1 cellular context compared by ENCODE assay signal in the genomic region with DNA sequence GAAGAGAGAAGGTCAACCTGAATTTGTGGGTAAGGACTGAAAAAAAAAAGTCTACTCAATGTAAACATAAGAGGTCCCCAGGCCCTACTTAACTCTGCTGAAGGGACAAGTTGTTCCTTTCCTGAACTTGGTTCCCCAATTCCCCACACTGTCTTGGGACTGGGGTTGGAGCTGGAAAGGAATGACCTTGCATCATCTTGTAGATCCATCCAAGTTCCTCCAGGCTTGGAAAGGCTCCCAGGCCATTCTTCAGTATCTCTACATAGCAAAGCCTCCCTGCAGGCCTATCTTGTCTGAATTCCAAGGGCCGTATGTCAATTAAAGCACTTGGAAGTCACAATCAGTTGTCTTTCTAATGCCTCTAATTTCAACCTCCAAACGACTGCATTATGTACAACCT.
TF ChIP-seq lines count a peak whose summit lies in the region.

No MANE protein-coding gene starts in this region.

TF ChIP-seq in GM23338, 12 proteins besides CTCF, POLR2A, EP300 and RAD21 (continued from another document):
- TF ChIP-seq, protein P1, sequence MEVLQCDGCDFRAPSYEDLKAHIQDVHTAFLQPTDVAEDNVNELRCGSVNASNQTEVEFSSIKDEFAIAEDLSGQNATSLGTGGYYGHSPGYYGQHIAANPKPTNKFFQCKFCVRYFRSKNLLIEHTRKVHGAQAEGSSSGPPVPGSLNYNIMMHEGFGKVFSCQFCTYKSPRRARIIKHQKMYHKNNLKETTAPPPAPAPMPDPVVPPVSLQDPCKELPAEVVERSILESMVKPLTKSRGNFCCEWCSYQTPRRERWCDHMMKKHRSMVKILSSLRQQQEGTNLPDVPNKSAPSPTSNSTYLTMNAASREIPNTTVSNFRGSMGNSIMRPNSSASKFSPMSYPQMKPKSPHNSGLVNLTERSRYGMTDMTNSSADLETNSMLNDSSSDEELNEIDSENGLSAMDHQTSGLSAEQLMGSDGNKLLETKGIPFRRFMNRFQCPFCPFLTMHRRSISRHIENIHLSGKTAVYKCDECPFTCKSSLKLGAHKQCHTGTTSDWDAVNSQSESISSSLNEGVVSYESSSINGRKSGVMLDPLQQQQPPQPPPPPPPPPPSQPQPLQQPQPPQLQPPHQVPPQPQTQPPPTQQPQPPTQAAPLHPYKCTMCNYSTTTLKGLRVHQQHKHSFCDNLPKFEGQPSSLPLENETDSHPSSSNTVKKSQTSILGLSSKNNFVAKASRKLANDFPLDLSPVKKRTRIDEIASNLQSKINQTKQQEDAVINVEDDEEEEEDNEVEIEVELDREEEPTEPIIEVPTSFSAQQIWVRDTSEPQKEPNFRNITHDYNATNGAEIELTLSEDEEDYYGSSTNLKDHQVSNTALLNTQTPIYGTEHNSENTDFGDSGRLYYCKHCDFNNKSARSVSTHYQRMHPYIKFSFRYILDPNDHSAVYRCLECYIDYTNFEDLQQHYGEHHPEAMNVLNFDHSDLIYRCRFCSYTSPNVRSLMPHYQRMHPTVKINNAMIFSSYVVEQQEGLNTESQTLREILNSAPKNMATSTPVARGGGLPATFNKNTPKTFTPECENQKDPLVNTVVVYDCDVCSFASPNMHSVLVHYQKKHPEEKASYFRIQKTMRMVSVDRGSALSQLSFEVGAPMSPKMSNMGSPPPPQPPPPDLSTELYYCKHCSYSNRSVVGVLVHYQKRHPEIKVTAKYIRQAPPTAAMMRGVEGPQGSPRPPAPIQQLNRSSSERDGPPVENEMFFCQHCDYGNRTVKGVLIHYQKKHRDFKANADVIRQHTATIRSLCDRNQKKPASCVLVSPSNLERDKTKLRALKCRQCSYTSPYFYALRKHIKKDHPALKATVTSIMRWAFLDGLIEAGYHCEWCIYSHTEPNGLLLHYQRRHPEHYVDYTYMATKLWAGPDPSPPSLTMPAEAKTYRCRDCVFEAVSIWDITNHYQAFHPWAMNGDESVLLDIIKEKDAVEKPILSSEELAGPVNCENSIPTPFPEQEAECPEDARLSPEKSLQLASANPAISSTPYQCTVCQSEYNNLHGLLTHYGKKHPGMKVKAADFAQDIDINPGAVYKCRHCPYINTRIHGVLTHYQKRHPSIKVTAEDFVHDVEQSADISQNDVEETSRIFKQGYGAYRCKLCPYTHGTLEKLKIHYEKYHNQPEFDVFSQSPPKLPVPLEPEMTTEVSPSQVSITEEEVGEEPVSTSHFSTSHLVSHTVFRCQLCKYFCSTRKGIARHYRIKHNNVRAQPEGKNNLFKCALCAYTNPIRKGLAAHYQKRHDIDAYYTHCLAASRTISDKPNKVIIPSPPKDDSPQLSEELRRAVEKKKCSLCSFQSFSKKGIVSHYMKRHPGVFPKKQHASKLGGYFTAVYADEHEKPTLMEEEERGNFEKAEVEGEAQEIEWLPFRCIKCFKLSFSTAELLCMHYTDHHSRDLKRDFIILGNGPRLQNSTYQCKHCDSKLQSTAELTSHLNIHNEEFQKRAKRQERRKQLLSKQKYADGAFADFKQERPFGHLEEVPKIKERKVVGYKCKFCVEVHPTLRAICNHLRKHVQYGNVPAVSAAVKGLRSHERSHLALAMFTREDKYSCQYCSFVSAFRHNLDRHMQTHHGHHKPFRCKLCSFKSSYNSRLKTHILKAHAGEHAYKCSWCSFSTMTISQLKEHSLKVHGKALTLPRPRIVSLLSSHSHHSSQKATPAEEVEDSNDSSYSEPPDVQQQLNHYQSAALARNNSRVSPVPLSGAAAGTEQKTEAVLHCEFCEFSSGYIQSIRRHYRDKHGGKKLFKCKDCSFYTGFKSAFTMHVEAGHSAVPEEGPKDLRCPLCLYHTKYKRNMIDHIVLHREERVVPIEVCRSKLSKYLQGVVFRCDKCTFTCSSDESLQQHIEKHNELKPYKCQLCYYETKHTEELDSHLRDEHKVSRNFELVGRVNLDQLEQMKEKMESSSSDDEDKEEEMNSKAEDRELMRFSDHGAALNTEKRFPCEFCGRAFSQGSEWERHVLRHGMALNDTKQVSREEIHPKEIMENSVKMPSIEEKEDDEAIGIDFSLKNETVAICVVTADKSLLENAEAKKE (CRISPR knock-in tag; IDR thresholded peaks at IDR 0.05), result peak; percentile 84
